19 cellular contexts compared by ENCODE assay signal in the genomic region with DNA sequence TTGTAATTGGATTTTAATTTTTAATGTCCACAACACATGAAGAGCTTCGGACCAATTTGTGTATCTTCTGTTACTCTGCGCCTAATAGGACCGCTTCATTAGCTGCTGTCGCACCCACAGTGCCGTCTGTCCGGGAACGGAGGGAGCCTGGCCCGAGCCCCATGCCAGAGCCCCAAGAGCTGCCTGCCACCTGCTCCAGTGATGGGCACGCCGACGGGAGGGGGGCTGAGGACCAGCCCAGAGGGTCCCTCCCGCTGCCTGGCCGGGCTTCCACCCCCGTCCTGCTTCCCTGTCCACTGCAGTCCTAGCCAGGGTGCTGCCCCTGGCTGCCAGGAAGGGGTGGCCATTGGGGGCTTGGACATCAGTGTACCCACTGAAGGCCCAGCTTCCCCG. TPM values are rescaled to one million over a fixed set of nuclear protein-coding genes. Genes with fewer than 3 reads are reported as not detected.
DNase-seq lines count a peak whose midpoint lies in the region; ATAC-seq and TF ChIP-seq lines count a peak whose summit lies in the region.
"Had no signal": no experiment of that assay in that cellular context is flagged by ENCODE, and none has a peak within 500 bp of the region (broad histone marks: within the 10 kb centered on the region; RNA-seq: fewer than 3 reads in every experiment).

No MANE protein-coding gene starts in this region.

- H3K36me3 Mint-ChIP-seq in endodermal cell (ENCODE audit: low read depth) = no peaks in the 10 kb centered on the region

- peak overlapping the region; percentile 71 to 99 (median 92) for H3K4me2 ChIP-seq in BLaER1 treated with 17β-estradiol and CSF1 and Interleukin-3, amounts not matched to agents 10 nM and 100 nM

- H3K36me3 ChIP-seq in BLaER1 treated with 17β-estradiol and CSF1 and Interleukin-3, amounts not matched to agents 10 nM and 100 nM = no peaks in the 10 kb centered on the region
- no peaks in the 10 kb centered on the region for H3K36me3 ChIP-seq in endodermal cell (ENCODE audit: control insufficient read depth, insufficient read depth, low read length)
- H3K36me3 ChIP-seq in uterus = no peaks in the 10 kb centered on the region

- ATAC-seq in sciatic nerve = peak; percentile 27
- ATAC-seq: K562 had no signal

- peak overlapping the region in 8 of 11 experiments; percentile 22 to 76 (median 63); a peak in 11 of 22 replicates for H3K9ac ChIP-seq in BLaER1 treated with 17β-estradiol and CSF1 and Interleukin-3, amounts not matched to agents 10 nM and 100 nM
- H3K9ac ChIP-seq in endodermal cell (ENCODE audit: extremely low read depth, low read length, poor library complexity, severe bottlenecking) = no peak overlapping the region

- peak overlapping the region in 7 of 11 experiments; percentile 10 to 79 (median 74); a peak in 13 of 22 replicates for H3K27ac ChIP-seq in BLaER1 treated with 17β-estradiol and CSF1 and Interleukin-3, amounts not matched to agents 10 nM and 100 nM
- H3K27ac ChIP-seq in angular gyrus (ENCODE audit: low read depth, low read length) = peak overlapping the region; percentile 97
- peak overlapping the region; percentile 57 for H3K27ac ChIP-seq in endodermal cell (ENCODE audit: low read depth, low read length)
- H3K27ac ChIP-seq in uterus = no peak overlapping the region

- H3K9me3 Mint-ChIP-seq in endodermal cell = no peaks in the 10 kb centered on the region

- intact Hi-C loops in sciatic nerve (cut with DNase I) = no loop called here
- intact Hi-C loops in uterus (cut with DNase I; ENCODE audit: low total_unique reads) = no loop called here

- H3K9me3 ChIP-seq in BLaER1 treated with 17β-estradiol and CSF1 and Interleukin-3, amounts not matched to agents 10 nM and 100 nM (replicated peaks in 1 of 11) = peaks cover 0 to 2% (median under 1%) of the 10 kb centered on the region in 11 experiments; a peak in 12 of 22 replicates
- H3K9me3 ChIP-seq in endodermal cell (ENCODE audit: control insufficient read depth, low read length) = no peaks in the 10 kb centered on the region
- H3K9me3 ChIP-seq in uterus = no peaks in the 10 kb centered on the region

- H3K27ac Mint-ChIP-seq in endodermal cell = no peak overlapping the region

- 83 to 91% methylated on average over 7 to 15 of the region's 15 CpGs for WGBS in endodermal cell (ENCODE audit: insufficient coverage in 1 of 2, insufficient read length in 1 of 2), 2 experiments

- H3K4me3 ChIP-seq in BLaER1 treated with 17β-estradiol and CSF1 and Interleukin-3, amounts not matched to agents 10 nM and 100 nM = peak overlapping the region in 2 of 10 experiments; percentile 41 to 53; a peak in 2 of 20 replicates
- H3K4me3 ChIP-seq in endodermal cell (ENCODE audit: low read length) (no peak overlapping the region), uterus (no peak overlapping the region)
- H3K4me3 ChIP-seq: K562 had no signal

- no peak for TF ChIP-seq POLR2A in uterus (IDR thresholded peaks at IDR 0.05)

- peaks cover 0 to 71% (median 17%) of the 10 kb centered on the region in 11 experiments; a peak in 12 of 22 replicates for H4K20me1 ChIP-seq in BLaER1 treated with 17β-estradiol and CSF1 and Interleukin-3, amounts not matched to agents 10 nM and 100 nM

- H3K27me3 Mint-ChIP-seq in endodermal cell (ENCODE audit: insufficient read depth) = peaks cover 37% of the 10 kb centered on the region

- peaks cover 37 to 73% (median 49%) of the 10 kb centered on the region in 11 experiments for H3K27me3 ChIP-seq in BLaER1 treated with 17β-estradiol and CSF1 and Interleukin-3, amounts not matched to agents 10 nM and 100 nM
- H3K27me3 ChIP-seq in endodermal cell (ENCODE audit: control insufficient read depth, insufficient read depth, low read length, poor library complexity, severe bottlenecking) = peaks cover 43% of the 10 kb centered on the region
- H3K27me3 ChIP-seq in uterus = peaks cover 5% of the 10 kb centered on the region in 2 donors

- TF ChIP-seq CTCF in endodermal cell (conservative IDR thresholded peaks at IDR 0.05) = no peak
- no peak for TF ChIP-seq CTCF in uterus (IDR thresholded peaks at IDR 0.05)

- H3K4me1 Mint-ChIP-seq in endodermal cell = no peaks in the 10 kb centered on the region

- DNase-seq in endodermal cell (no peak), sciatic nerve (ENCODE audit: low spot score) (no peak), NCI-H345 (lab: John Stamatoyannopoulos, UW) (no peak), uterus (no peak)
- DNase-seq in activated CD8-positive, alpha-beta memory T cell treated with anti-CD3 and anti-CD28 coated beads for 24 hours = no peak
- DNase-seq: DMS53, GDM1, MM.1S, NCI-H1048, NCI-H1417 treated with DMSO at 0.1 percent for 48 hours, NCI-H187 treated with DMSO at 0.1 percent for 48 hours, NCI-H2227 treated with DMSO at 0.1 percent for 48 hours, NCI-H510A treated with DMSO at 0.1 percent for 48 hours, OCI-M1, Right ventricle myocardium superior had no signal

- H3K4me1 ChIP-seq in BLaER1 treated with 17β-estradiol and CSF1 and Interleukin-3, amounts not matched to agents 10 nM and 100 nM = peaks cover 54 to 98% (median 96%) of the 10 kb centered on the region in 10 experiments
- H3K4me1 ChIP-seq in endodermal cell (ENCODE audit: control insufficient read depth, insufficient read depth, low read length) (no peaks in the 10 kb centered on the region), uterus (peaks cover 0 to 8% of the 10 kb centered on the region in 2 donors)

- no peak overlapping the region for H3K4me3 Mint-ChIP-seq in endodermal cell

RNA-seq across cellular contexts. Expression of gene PLCH2, which starts 30.3 kb away (rescaled TPM):
- total RNA-seq in endodermal cell = under 1 TPM; 0.18 to 0.31 TPM
- 1.4 TPM for polyA plus RNA-seq in endodermal cell (2013, experiment 1 of 2)
- polyA plus RNA-seq in endodermal cell (2013, experiment 2 of 2) = 0.99 TPM
- 1.1 TPM for total RNA-seq in sciatic nerve
- 1 to 10 TPM in 1 of 4 donors, under 1 TPM in 1, not detected in 2; 0.21 to 3.0 TPM for total RNA-seq in uterus
- total RNA-seq: SK-MEL-5 had no signal
- polyA plus RNA-seq: K562 had no signal

RNA-seq across cellular contexts. Expression of gene PEX10, which starts 33.5 kb away (rescaled TPM):
- total RNA-seq in endodermal cell (10 to 100 TPM; 35.6 TPM), sciatic nerve (18.1 TPM), uterus (10 to 100 TPM in 3 of 4 donors, under 1 TPM in 1; 0.77 to 23.6 (median 13.2) TPM)
- polyA plus RNA-seq in endodermal cell (2013, experiment 1 of 2) = 25.1 TPM
- polyA plus RNA-seq in endodermal cell (2013, experiment 2 of 2) = 23.8 TPM

RNA-seq across cellular contexts. Expression of gene RER1, which starts 54.2 kb away (rescaled TPM):
- total RNA-seq in endodermal cell = 100 to 1,000 TPM; 114 TPM
- 68.8 TPM for polyA plus RNA-seq in endodermal cell (2013, experiment 1 of 2)
- polyA plus RNA-seq in endodermal cell (2013, experiment 2 of 2) = 63.1 TPM
- 87.3 TPM for total RNA-seq in sciatic nerve
- total RNA-seq in uterus = 100 to 1,000 TPM in 1 of 4 donors, 10 to 100 TPM in 3; 34.1 to 105 (median 57.3) TPM

RNA-seq across cellular contexts. Expression of gene MORN1, which starts 54.5 kb away (rescaled TPM):
- total RNA-seq in endodermal cell (10 to 100 TPM; 21.3 to 24.9 TPM), sciatic nerve (16.4 TPM), uterus (10 to 100 TPM in 2 of 4 donors, 1 to 10 TPM in 1, under 1 TPM in 1; 0.59 to 20.0 (median 9.5) TPM)
- 10.8 TPM for polyA plus RNA-seq in endodermal cell (2013, experiment 1 of 2)
- 8.9 TPM for polyA plus RNA-seq in endodermal cell (2013, experiment 2 of 2)

Comparison
In these comparisons a context has a peak if more than half of its experiments do, and no peak if none do; other contexts are left out.
1. H3K27ac ChIP-seq: peak in BLaER1 treated with 17β-estradiol and CSF1 and Interleukin-3, amounts not matched to agents 10 nM and 100 nM (7 of 11), angular gyrus (single experiment) and endodermal cell (single experiment); none in uterus (0 of 2).